In the genomic region with DNA sequence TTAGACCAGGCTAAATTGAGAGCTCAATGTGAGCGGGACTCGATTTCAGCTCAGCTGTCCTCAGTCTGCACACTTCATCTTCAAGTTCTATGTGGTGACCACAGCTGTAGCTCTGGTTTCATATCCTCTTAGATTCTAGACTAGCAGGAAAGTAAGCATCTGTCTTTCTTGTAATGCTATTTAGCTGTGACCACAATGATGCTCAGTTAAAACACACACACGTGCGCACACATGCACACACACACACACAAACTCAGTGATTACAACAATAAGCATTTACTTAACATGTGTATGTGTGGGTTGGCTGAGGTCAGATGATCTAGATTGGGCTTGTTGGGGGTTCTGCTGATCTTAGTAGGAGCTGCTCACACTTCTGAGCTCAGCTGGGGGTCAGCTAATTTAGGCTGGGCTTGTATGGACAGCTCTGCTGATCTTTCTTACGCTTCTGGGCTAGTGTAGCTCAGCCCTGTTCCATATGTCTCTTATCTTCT, we compare ENCODE assay signal across 8 cellular contexts.
A peak's percentile ranks its signal among the peaks of the same experiment; 100 is the strongest.
DNase-seq lines count a peak whose midpoint lies in the region; ATAC-seq and TF ChIP-seq lines count a peak whose summit lies in the region.

No MANE protein-coding gene starts in this region.

- TF ChIP-seq CTCF in Calu3 (IDR thresholded peaks at IDR 0.05; ENCODE audit: unreplicated experiment): no peak

- no peaks in the 10 kb centered on the region for H3K9me3 ChIP-seq in MG63

- intact Hi-C loops in Calu3 (cut with micrococcal nuclease; ENCODE audit: unreplicated experiment): no loop called here

- CTCF ChIA-PET in Calu3 (lab: Charles Lee): interaction anchor here (1.3 kb wide), 1 partner anchor 9 kb away, joined by 3 read pairs; no protein-coding TSS in a partner anchor

- H3K36me3 Mint-ChIP-seq in naive B cell (no peaks in the 10 kb centered on the region), Calu3 (ENCODE audit: insufficient read depth, unreplicated experiment) (no peaks in the 10 kb centered on the region)

- H3K36me3 ChIP-seq in MG63: no peaks in the 10 kb centered on the region

- H3K27me3 Mint-ChIP-seq in naive B cell (no peaks in the 10 kb centered on the region), Calu3 (ENCODE audit: unreplicated experiment) (no peaks in the 10 kb centered on the region)

- DNase-seq in naive B cell: peak; percentile 80
- no peak for DNase-seq in stimulated activated CD4-positive, alpha-beta T cell treated with anti-CD3 and anti-CD28 coated beads, Interleukin-15, amount 100 ng/mL, for 24 hours
- no peak for DNase-seq in MG63
- DNase-seq in Calu3: no peak
- no peak for DNase-seq in UCSD-AML1 (lab: John Stamatoyannopoulos, UW; ENCODE audit: unreplicated experiment)

- no peak overlapping the region for H3K4me3 ChIP-seq in MG63

- peak; percentile 99 for ATAC-seq in GM18517 (IDR thresholded peaks at IDR 0.05; ENCODE audit: unreplicated experiment)
- peak; percentile 99 for ATAC-seq in GM21786 (IDR thresholded peaks at IDR 0.05; ENCODE audit: unreplicated experiment)
- ATAC-seq in HG03575 (IDR thresholded peaks at IDR 0.05; ENCODE audit: extremely low read depth, insufficient number of reproducible peaks, low FRiP score, unreplicated experiment): peak; percentile 97
- peak; percentile 96 to 98 for ATAC-seq in naive B cell (ENCODE audit: low read depth in 2 of 2)

- H3K9me3 Mint-ChIP-seq in naive B cell (peaks cover 0 to 2% (median 0%) of the 10 kb centered on the region in 7 donors), Calu3 (ENCODE audit: low read depth, unreplicated experiment) (no peaks in the 10 kb centered on the region)

- no TSS peak for BruUV-seq in Calu3 (replicated peaks; lab: Mats Ljungman, UMichigan)

- H3K4me1 Mint-ChIP-seq in naive B cell (peaks cover 32 to 34% (median 33%) of the 10 kb centered on the region in 3 donors), Calu3 (ENCODE audit: low read depth, unreplicated experiment) (peaks cover 21% of the 10 kb centered on the region)

- H3K4me3 Mint-ChIP-seq in naive B cell: peak overlapping the region in 7 of 8 donors; percentile 28 to 80 (median 70)
- no peak overlapping the region for H3K4me3 Mint-ChIP-seq in Calu3 (ENCODE audit: low read depth, unreplicated experiment)

- peak overlapping the region; percentile 68 to 95 (median 92) for H3K27ac Mint-ChIP-seq in naive B cell
- H3K27ac Mint-ChIP-seq in Calu3 (ENCODE audit: unreplicated experiment): no peak overlapping the region

- no peaks in the 10 kb centered on the region for H3K27me3 ChIP-seq in MG63
